Comparison of ENCODE assay signal across 1 cellular context in genomic region chr11:73270855-73271477, GRCh38.
TF ChIP-seq lines count a peak whose summit lies in the region.

No MANE protein-coding gene starts in this region.

TF ChIP-seq in HepG2, 621 proteins besides CTCF, POLR2A, EP300 and RAD21:
- TF ChIP-seq HNF4A (CRISPR knock-in tag; IDR thresholded peaks at IDR 0.05) (peak; percentile 8; the same call in 1 of the 2 replicates), RARA (CRISPR knock-in tag; IDR thresholded peaks at IDR 0.05) (no peak)
